ENCODE assay signal across 8 cellular contexts in genomic region chr2:203238711-203239526, GRCh38. TPM values are rescaled to one million over a fixed set of nuclear protein-coding genes. Genes with fewer than 3 reads are reported as not detected.
DNase-seq lines count a peak whose midpoint lies in the region; ATAC-seq and TF ChIP-seq lines count a peak whose summit lies in the region.

TSS of gene CYP20A1 (plus strand) at chr2:203239018. CDS start at chr2:203239063, 45 bp downstream.

- peak within 1 kb of the TSS; percentile 97 for H3K27ac Mint-ChIP-seq in activated T-cell treated with anti-CD3 and anti-CD28 coated beads, Interleukin-2, amount 50 U/mL, for 24 hours

- peaks cover 36% of the 10 kb centered on the region for H3K4me1 Mint-ChIP-seq in activated T-cell treated with anti-CD3 and anti-CD28 coated beads, Interleukin-2, amount 50 U/mL, for 24 hours (ENCODE audit: low read depth)

- TF ChIP-seq CTCF in PC-9 (conservative IDR thresholded peaks at IDR 0.05) = no peak; the same call in 1 of the 2 replicates

- no peaks in the 10 kb centered on the region for H3K36me3 ChIP-seq in PC-9 (ENCODE audit: low read depth)
- H3K36me3 ChIP-seq in muscle layer of duodenum (ENCODE audit: control insufficient read depth in 1 of 2, insufficient read depth in 2 of 2, low read length in 2 of 2) = peaks cover 0 to 14% of the 10 kb centered on the region in 2 donors

- peaks cover 9% of the 10 kb centered on the region; the same call in 1 of the 2 replicates for H3F3A ChIP-seq in PC-9 (ENCODE audit: insufficient read depth, low read depth)

- H3K27me3 ChIP-seq in PC-9 (ENCODE audit: insufficient read depth, low read depth) (no peaks in the 10 kb centered on the region), muscle layer of duodenum (ENCODE audit: low read depth, low read length) (no peaks in the 10 kb centered on the region)

- no peaks in the 10 kb centered on the region for H3K27me3 Mint-ChIP-seq in activated T-cell treated with anti-CD3 and anti-CD28 coated beads, Interleukin-2, amount 50 U/mL, for 24 hours

- no peaks in the 10 kb centered on the region for H3K9me3 ChIP-seq in PC-9 (ENCODE audit: insufficient read depth, low read depth)
- H3K9me3 ChIP-seq in muscle layer of duodenum (ENCODE audit: control insufficient read depth in 1 of 2, low read length in 2 of 2) = no peaks in the 10 kb centered on the region

- POLR2A ChIA-PET in PC-9 (lab: Charles Lee; ENCODE audit: unreplicated experiment) = interaction anchor here (0.8 kb wide), 1 partner anchor 16 kb away, joined by 5 read pairs; no protein-coding TSS in a partner anchor

- H4K20me1 ChIP-seq in PC-9 (ENCODE audit: insufficient read depth) = no peaks in the 10 kb centered on the region

- peaks cover 7% of the 10 kb centered on the region; the same call in 1 of the 2 replicates for H3K79me2 ChIP-seq in PC-9 (ENCODE audit: low read depth)

- H2AFZ ChIP-seq in PC-9 = peak within 1 kb of the TSS; percentile 93

- H3K9me3 Mint-ChIP-seq in activated T-cell treated with anti-CD3 and anti-CD28 coated beads, Interleukin-2, amount 50 U/mL, for 24 hours = no peaks in the 10 kb centered on the region

- DNase-seq in DMS53 treated with DMSO at 0.1 percent for 48 hours (lab: John Stamatoyannopoulos, UW; ENCODE audit: unreplicated experiment) = peak; percentile 94
- peak; percentile 97 for DNase-seq in KBM-7
- DNase-seq in PC-9 = peak; percentile 78 to 93
- DNase-seq in activated T-cell treated with anti-CD3 and anti-CD28 coated beads, Interleukin-2, amount 50 U/mL, for 24 hours = peak; percentile 98
- peak; percentile 91 to 96 for DNase-seq in stimulated activated CD8-positive, alpha-beta memory T cell treated with anti-CD3 and anti-CD28 coated beads, Interleukin-7, amount 100 ng/mL, for 4 hours (ENCODE audit: low read depth in 2 of 2)

- peak within 1 kb of the TSS; percentile 97 for H3K4me3 ChIP-seq in PC-9
- peak within 1 kb of the TSS; percentile 90 to 98 for H3K4me3 ChIP-seq in muscle layer of duodenum (ENCODE audit: low read depth in 1 of 2, low read length in 2 of 2)

- peak within 1 kb of the TSS; percentile 76 for H3K4me2 ChIP-seq in PC-9

- CTCF ChIA-PET in PC-9 (lab: Charles Lee) = interaction anchor here (0.8 kb wide), 1 partner anchor 1808 kb away, joined by 3 read pairs; no protein-coding TSS in a partner anchor

- peaks cover 39% of the 10 kb centered on the region for H3K36me3 Mint-ChIP-seq in activated T-cell treated with anti-CD3 and anti-CD28 coated beads, Interleukin-2, amount 50 U/mL, for 24 hours (ENCODE audit: low read depth)

- in situ Hi-C loops in KBM-7 (cut with MboI; ENCODE audit: low pct_unique_long_range_greater_than_20kb, low sequenced_read_pairs) = no loop called here

- peak within 1 kb of the TSS; percentile 97 for H3K4me3 Mint-ChIP-seq in activated T-cell treated with anti-CD3 and anti-CD28 coated beads, Interleukin-2, amount 50 U/mL, for 24 hours

- H3K4me1 ChIP-seq in PC-9 (replicated peaks; ENCODE audit: insufficient read depth) = peaks cover 5% of the 10 kb centered on the region; the same call in 1 of the 2 replicates
- peaks cover 5 to 18% of the 10 kb centered on the region in 2 donors for H3K4me1 ChIP-seq in muscle layer of duodenum (ENCODE audit: control insufficient read depth in 1 of 2, insufficient read depth in 2 of 2, low read length in 2 of 2)

- no TSS peak for BruUV-seq in PC-9 (replicated peaks; lab: Mats Ljungman, UMichigan)

- ATAC-seq in GM21717 (IDR thresholded peaks at IDR 0.05; ENCODE audit: unreplicated experiment) (peak; percentile 88), esophagus mucosa (peak; percentile 99)

- H3K27ac ChIP-seq in PC-9 (peak within 1 kb of the TSS; percentile 82), muscle layer of duodenum (ENCODE audit: low read length) (peak within 1 kb of the TSS; percentile 91)

- no peaks in the 10 kb centered on the region for H3K9me2 ChIP-seq in PC-9 (ENCODE audit: insufficient read depth)

- intact Hi-C loops in PC-9 (cut with micrococcal nuclease; ENCODE audit: unreplicated experiment) = loop anchor here (2.0 kb wide), 1 partner anchor 328 kb away; the partner anchor contains the start of gene WDR12

RNA-seq across cellular contexts. Expression of gene CYP20A1, which starts in this region (rescaled TPM):
- total RNA-seq in PC-9 (2021) (6.8 and 6.9 TPM in 2 replicates), esophagus mucosa (11.8 TPM)

Comparison
In these comparisons a context has a peak if more than half of its experiments do, and no peak if none do; other contexts are left out.
1. Peak in every context shown above with its lines: DNase-seq, ATAC-seq, H3K4me3 ChIP-seq and H3K27ac ChIP-seq.